In genomic region chr5:150353395-150353675, GRCh38 we compare ENCODE assay signal across 29 cellular contexts. TPM values are rescaled to one million over a fixed set of nuclear protein-coding genes. Genes with fewer than 3 reads are reported as not detected.
"Had no signal": no experiment of that assay in that cellular context is flagged by ENCODE, and none has a peak within 500 bp of the region (broad histone marks: within the 10 kb centered on the region; RNA-seq: fewer than 3 reads in every experiment).

No MANE protein-coding gene starts in this region.

- H3K27ac ChIP-seq: adrenal gland, body of pancreas, foreskin keratinocyte, heart right ventricle, lower lobe of right lung, spleen, testis had no signal

- DNase-seq: activated CD4-positive, alpha-beta memory T cell treated with anti-CD3 and anti-CD28 coated beads for 36 hours; activated CD4-positive, alpha-beta T cell treated with anti-CD3 and anti-CD28 coated beads, Interleukin-2, amount 10 ng/mL, durations not matched to agents 24 days and 14 days; activated CD4-positive, CD25-positive, alpha-beta regulatory T cell treated with anti-CD3 and anti-CD28 coated beads, Interleukin-2, amount 50 U/mL, for 72 hours; activated CD8-positive, alpha-beta memory T cell treated with anti-CD3 and anti-CD28 coated beads, Interleukin-2, amount 50 U/mL, for 4 hours; activated effector memory CD4-positive, alpha-beta T cell treated with anti-CD3 and anti-CD28 coated beads, Interleukin-2, amount 50 U/mL, for 16 hours; activated naive CD4-positive, alpha-beta T cell treated with anti-CD3 and anti-CD28 coated beads for 36 hours; activated naive CD8-positive, alpha-beta T cell treated with anti-CD3 and anti-CD28 coated beads for 36 hours; activated T-cell treated with anti-CD3 and anti-CD28 coated beads, Interleukin-2, amount 50 U/mL, for 1 hour; adrenal gland; aorta; body of pancreas; cortex of kidney; effector memory CD8-positive, alpha-beta T cell; foreskin keratinocyte; heart right ventricle; kidney glomerular epithelial cell; lower lobe of right lung; mucosa of descending colon; right cardiac atrium; spleen; stimulated activated naive CD4-positive, alpha-beta T cell treated with Interleukin-2 at 50 U/mL for 16 hours; T-helper 17 cell; testis; transverse colon had no signal

- H3K27ac Mint-ChIP-seq: activated CD4-positive, alpha-beta memory T cell treated with anti-CD3 and anti-CD28 coated beads for 36 hours; activated CD4-positive, alpha-beta T cell treated with anti-CD3 and anti-CD28 coated beads, Interleukin-2, amount 10 ng/mL, durations not matched to agents 24 days and 14 days; activated naive CD4-positive, alpha-beta T cell treated with anti-CD3 and anti-CD28 coated beads for 36 hours; activated naive CD8-positive, alpha-beta T cell treated with anti-CD3 and anti-CD28 coated beads for 36 hours; activated T-helper 1 cell treated with anti-CD3 and anti-CD28 coated beads, Interleukin-12 subunit alpha, Interleukin-12 subunit beta, Interleukin-2, Interleukin-4 antibody, amounts not matched to agents 30 ng/mL and 10 ng/mL and 1 ng/mL, durations not matched to agents 14 hours and 24 hours and 36 hours; effector memory CD8-positive, alpha-beta T cell; natural killer cell treated with Interleukin-12 subunit alpha and Interleukin-12 subunit beta and Interleukin-15 and Interleukin-18, amount 100 ng/mL, for 72 hours; T-helper 17 cell had no signal

- H3K36me3 Mint-ChIP-seq: activated CD4-positive, alpha-beta memory T cell treated with anti-CD3 and anti-CD28 coated beads for 36 hours; natural killer cell treated with Interleukin-12 subunit alpha and Interleukin-12 subunit beta and Interleukin-15 and Interleukin-18, amount 100 ng/mL, for 72 hours had no signal

- H3K27me3 Mint-ChIP-seq: activated CD4-positive, alpha-beta memory T cell treated with anti-CD3 and anti-CD28 coated beads for 36 hours; effector memory CD8-positive, alpha-beta T cell; natural killer cell treated with Interleukin-12 subunit alpha and Interleukin-12 subunit beta and Interleukin-15 and Interleukin-18, amount 100 ng/mL, for 72 hours; T-helper 17 cell had no signal

- H3K9me3 Mint-ChIP-seq: activated CD4-positive, alpha-beta memory T cell treated with anti-CD3 and anti-CD28 coated beads for 36 hours; activated CD4-positive, alpha-beta T cell treated with anti-CD3 and anti-CD28 coated beads, Interleukin-2, amount 10 ng/mL, durations not matched to agents 24 days and 14 days; activated naive CD4-positive, alpha-beta T cell treated with anti-CD3 and anti-CD28 coated beads for 36 hours; activated naive CD8-positive, alpha-beta T cell treated with anti-CD3 and anti-CD28 coated beads for 36 hours; activated T-helper 1 cell treated with anti-CD3 and anti-CD28 coated beads, Interleukin-12 subunit alpha, Interleukin-12 subunit beta, Interleukin-2, Interleukin-4 antibody, amounts not matched to agents 30 ng/mL and 10 ng/mL and 1 ng/mL, durations not matched to agents 14 hours and 24 hours and 36 hours; effector memory CD8-positive, alpha-beta T cell; natural killer cell treated with Interleukin-12 subunit alpha and Interleukin-12 subunit beta and Interleukin-15 and Interleukin-18, amount 100 ng/mL, for 72 hours had no signal

- H3K36me3 ChIP-seq: adrenal gland, heart right ventricle, lower lobe of right lung, spleen, transverse colon had no signal

- H3K4me3 Mint-ChIP-seq: activated CD4-positive, alpha-beta memory T cell treated with anti-CD3 and anti-CD28 coated beads for 36 hours; activated CD4-positive, alpha-beta T cell treated with anti-CD3 and anti-CD28 coated beads, Interleukin-2, amount 10 ng/mL, durations not matched to agents 24 days and 14 days; activated naive CD4-positive, alpha-beta T cell treated with anti-CD3 and anti-CD28 coated beads for 36 hours; activated naive CD8-positive, alpha-beta T cell treated with anti-CD3 and anti-CD28 coated beads for 36 hours; activated T-helper 1 cell treated with anti-CD3 and anti-CD28 coated beads, Interleukin-12 subunit alpha, Interleukin-12 subunit beta, Interleukin-2, Interleukin-4 antibody, amounts not matched to agents 30 ng/mL and 10 ng/mL and 1 ng/mL, durations not matched to agents 14 hours and 24 hours and 36 hours; effector memory CD8-positive, alpha-beta T cell; natural killer cell treated with Interleukin-12 subunit alpha and Interleukin-12 subunit beta and Interleukin-15 and Interleukin-18, amount 100 ng/mL, for 72 hours; T-helper 17 cell had no signal

- ATAC-seq: body of pancreas; effector memory CD8-positive, alpha-beta T cell; foreskin keratinocyte; heart right ventricle; left lobe of liver; lower lobe of right lung; natural killer cell treated with Interleukin-12 subunit alpha and Interleukin-12 subunit beta and Interleukin-15 and Interleukin-18, amount 100 ng/mL, for 72 hours; right cardiac atrium; T-helper 17 cell had no signal

- H3K4me1 ChIP-seq: foreskin keratinocyte had no signal

- H3K4me3 ChIP-seq: adrenal gland, body of pancreas, heart right ventricle, lower lobe of right lung, mucosa of descending colon, spleen, testis, transverse colon had no signal

- H3K9me3 ChIP-seq: adrenal gland, body of pancreas, heart right ventricle, lower lobe of right lung, mucosa of descending colon, spleen, testis, transverse colon had no signal

- H3K27me3 ChIP-seq: adrenal gland, body of pancreas, foreskin keratinocyte, heart right ventricle, spleen, testis, transverse colon had no signal

RNA-seq across cellular contexts. Expression of gene ARSI, which starts 50.6 kb away (rescaled TPM):
- total RNA-seq: activated CD4-positive, alpha-beta memory T cell treated with anti-CD3 and anti-CD28 coated beads for 36 hours; activated CD4-positive, alpha-beta T cell treated with anti-CD3 and anti-CD28 coated beads, Interleukin-2, amount 10 ng/mL, durations not matched to agents 24 days and 14 days; activated CD8-positive, alpha-beta memory T cell treated with anti-CD3 and anti-CD28 coated beads for 36 hours; activated naive CD4-positive, alpha-beta T cell treated with anti-CD3 and anti-CD28 coated beads for 36 hours; activated naive CD8-positive, alpha-beta T cell treated with anti-CD3 and anti-CD28 coated beads for 36 hours; activated T-helper 1 cell treated with anti-CD3 and anti-CD28 coated beads, Interleukin-12 subunit alpha, Interleukin-12 subunit beta, Interleukin-2, Interleukin-4 antibody, amounts not matched to agents 30 ng/mL and 10 ng/mL and 1 ng/mL, durations not matched to agents 14 hours and 24 hours and 36 hours; natural killer cell treated with Interleukin-12 subunit alpha and Interleukin-12 subunit beta and Interleukin-15 and Interleukin-18, amount 100 ng/mL, for 72 hours; pulmonary artery endothelial cell; T-helper 17 cell had no signal
- polyA plus RNA-seq: aorta had no signal
